Comparison of ENCODE assay signal across 1 cellular context in the genomic region with DNA sequence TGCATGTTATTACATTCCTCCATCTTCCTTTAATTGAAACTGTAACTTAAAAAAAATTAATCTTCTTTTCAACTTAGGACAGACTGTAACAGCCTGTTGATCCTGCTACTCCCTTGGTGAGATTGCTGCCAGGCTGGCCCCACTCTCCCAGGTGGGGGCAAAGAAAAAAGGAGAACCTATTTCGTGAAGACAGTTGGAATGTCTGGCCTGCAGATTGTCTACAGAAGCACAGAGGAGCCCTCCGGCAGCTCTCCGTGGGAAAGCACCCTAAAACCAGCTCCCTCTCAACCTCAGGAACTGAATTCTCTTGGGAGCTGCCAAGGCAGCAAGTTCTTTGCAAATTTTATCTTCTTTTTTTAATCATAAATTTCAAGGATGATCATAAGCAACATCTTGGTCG.
A peak's percentile ranks its signal among the peaks of the same experiment; 100 is the strongest.
TF ChIP-seq lines count a peak whose summit lies in the region.

No MANE protein-coding gene starts in this region.

TF ChIP-seq in HEK293, 187 proteins besides CTCF, POLR2A, EP300 and RAD21 (continued from another document):
- 0 out of 2 replicates have a peak, but pooled peaks have one; percentile 26 for TF ChIP-seq SCRT2 (tag by site-specific recombination; IDR thresholded peaks at IDR 0.05)
TF ChIP-seq in HEK293: peak in this region for 1.
